Comparison of ENCODE assay signal across 28 cellular contexts in genomic region chr10:8731415-8732110, GRCh38.
"Had no signal": no experiment of that assay in that cellular context is flagged by ENCODE, and none has a peak within 500 bp of the region (broad histone marks: within the 10 kb centered on the region; RNA-seq: fewer than 3 reads in every experiment).

No MANE protein-coding gene starts in this region.

- H3K4me3 ChIP-seq: gastrocnemius medialis, lung, mucosa of descending colon, ovary, psoas muscle, right lobe of liver, thoracic aorta, tibial nerve, upper lobe of right lung, uterus had no signal

- ATAC-seq: esophagus mucosa; gastrocnemius medialis; left lobe of liver; mucosa of descending colon; natural killer cell treated with Interleukin-12 subunit alpha and Interleukin-12 subunit beta and Interleukin-15 and Interleukin-18, amount 100 ng/mL, for 72 hours; psoas muscle; right lobe of liver; stimulated activated naive B cell treated with anti-CD40 and anti-IgM and Interleukin-4, amounts not matched to agents 10 μg/mL and 1 μg/mL and 100 μg/mL, for 72 hours; upper lobe of right lung had no signal

- H3K27me3 ChIP-seq: gastrocnemius medialis, ovary, right lobe of liver, tibial nerve, upper lobe of right lung, uterus had no signal

- H3K4me1 Mint-ChIP-seq: memory B cell; naive B cell; stimulated activated naive B cell treated with anti-CD40 and anti-IgM and Interleukin-4, amounts not matched to agents 10 μg/mL and 1 μg/mL and 100 μg/mL, for 72 hours had no signal

- H3K9me3 Mint-ChIP-seq: natural killer cell treated with Interleukin-12 subunit alpha and Interleukin-12 subunit beta and Interleukin-15 and Interleukin-18, amount 100 ng/mL, for 72 hours; stimulated activated naive B cell treated with anti-CD40 and anti-IgM and Interleukin-4, amounts not matched to agents 10 μg/mL and 1 μg/mL and 100 μg/mL, for 72 hours; stimulated activated naive CD8-positive, alpha-beta T cell treated with anti-CD3 and anti-CD28 coated beads, Interleukin-15, Interleukin-2, amounts not matched to agents 100 ng/mL and 50 ng/mL, for 24 hours had no signal

- H3K36me3 ChIP-seq: gastrocnemius medialis, ovary, right lobe of liver, thoracic aorta, tibial nerve, upper lobe of right lung, uterus had no signal

- DNase-seq: cortex of kidney; effector CD4-positive, alpha-beta T cell; foreskin fibroblast; gastrocnemius medialis; head of caudate nucleus; mucosa of descending colon; naive B cell; occipital lobe; ovary; posterior cingulate gyrus; psoas muscle; right lobe of liver; small intestine; stimulated activated CD4-positive, alpha-beta T cell treated with anti-CD3 and anti-CD28 coated beads, Interleukin-15, amount 100 ng/mL, for 24 hours; stimulated activated CD4-positive, alpha-beta T cell treated with anti-CD3 and anti-CD28 coated beads, Interleukin-2, amount 100 ng/mL, for 48 hours; stimulated activated naive B cell treated with anti-CD40 and anti-IgM and Interleukin-4, amounts not matched to agents 10 μg/mL and 1 μg/mL and 100 μg/mL, for 72 hours; upper lobe of right lung; uterus had no signal

- H3K4me3 Mint-ChIP-seq: memory B cell; mesothelial cell of epicardium; naive B cell; natural killer cell treated with Interleukin-12 subunit alpha and Interleukin-12 subunit beta and Interleukin-15 and Interleukin-18, amount 100 ng/mL, for 72 hours; stimulated activated naive B cell treated with anti-CD40 and anti-IgM and Interleukin-4, amounts not matched to agents 10 μg/mL and 1 μg/mL and 100 μg/mL, for 72 hours; stimulated activated naive CD8-positive, alpha-beta T cell treated with anti-CD3 and anti-CD28 coated beads, Interleukin-15, Interleukin-2, amounts not matched to agents 100 ng/mL and 50 ng/mL, for 24 hours had no signal

- H3K27me3 Mint-ChIP-seq: memory B cell had no signal

- H3K4me1 ChIP-seq: gastrocnemius medialis, psoas muscle, right lobe of liver, tibial nerve, upper lobe of right lung, uterus had no signal

- H3K9me3 ChIP-seq: gastrocnemius medialis, mucosa of descending colon, ovary, psoas muscle, right lobe of liver, thoracic aorta, tibial nerve, upper lobe of right lung, uterus had no signal

- H3K36me3 Mint-ChIP-seq: memory B cell; mesothelial cell of epicardium; naive B cell; natural killer cell treated with Interleukin-12 subunit alpha and Interleukin-12 subunit beta and Interleukin-15 and Interleukin-18, amount 100 ng/mL, for 72 hours; stimulated activated naive B cell treated with anti-CD40 and anti-IgM and Interleukin-4, amounts not matched to agents 10 μg/mL and 1 μg/mL and 100 μg/mL, for 72 hours had no signal

- H3K27ac Mint-ChIP-seq: memory B cell; mesothelial cell of epicardium; naive B cell; natural killer cell treated with Interleukin-12 subunit alpha and Interleukin-12 subunit beta and Interleukin-15 and Interleukin-18, amount 100 ng/mL, for 72 hours; stimulated activated naive B cell treated with anti-CD40 and anti-IgM and Interleukin-4, amounts not matched to agents 10 μg/mL and 1 μg/mL and 100 μg/mL, for 72 hours; stimulated activated naive CD8-positive, alpha-beta T cell treated with anti-CD3 and anti-CD28 coated beads, Interleukin-15, Interleukin-2, amounts not matched to agents 100 ng/mL and 50 ng/mL, for 24 hours had no signal

- H3K27ac ChIP-seq: epithelial cell of prostate, gastrocnemius medialis, ovary, psoas muscle, right lobe of liver, thoracic aorta, tibial nerve, upper lobe of right lung, uterus had no signal
